ENCODE assay signal across 9 cellular contexts in the genomic region with DNA sequence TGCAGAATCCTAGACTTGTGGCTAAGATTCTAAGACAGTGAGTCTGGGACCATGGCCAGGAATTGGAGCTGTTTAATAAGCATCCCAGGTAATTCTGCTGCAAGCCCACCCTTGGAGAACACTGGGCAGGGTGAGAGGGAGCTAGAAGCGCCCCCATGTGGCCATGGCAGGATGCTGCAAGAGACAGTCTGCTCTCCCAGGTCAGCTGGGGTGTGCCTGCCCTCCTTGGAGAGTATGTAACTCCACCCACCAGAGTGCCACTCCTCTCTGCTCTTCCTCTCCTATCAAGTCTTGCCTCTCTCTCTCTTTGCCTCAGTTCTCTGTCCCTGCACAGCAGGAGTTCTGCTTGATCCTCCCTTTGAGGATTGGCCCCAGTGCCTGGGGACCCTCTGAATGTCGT. TPM values are rescaled to one million over a fixed set of nuclear protein-coding genes. Genes with fewer than 3 reads are reported as not detected.
A peak's percentile ranks its signal among the peaks of the same experiment; 100 is the strongest.
DNase-seq lines count a peak whose midpoint lies in the region; ATAC-seq and TF ChIP-seq lines count a peak whose summit lies in the region.
"Had no signal": no experiment of that assay in that cellular context is flagged by ENCODE, and none has a peak within 500 bp of the region (broad histone marks: within the 10 kb centered on the region; RNA-seq: fewer than 3 reads in every experiment).

No MANE protein-coding gene starts in this region.

- H3K4me1 ChIP-seq in right cardiac atrium (ENCODE audit: control insufficient read depth, insufficient read depth, low read length) = no peaks in the 10 kb centered on the region

- DNase-seq in AG04450 (ENCODE audit: low read depth, low spot score) (no peak), GM20000 (ENCODE audit: low spot score) (peak; percentile 64), RPMI8226 (peak; percentile 10), right cardiac atrium (peak in 1 of 3 donors; percentile 63), COR-L47 (lab: John Stamatoyannopoulos, UW) (no peak), NCI-H2171 (lab: John Stamatoyannopoulos, UW) (no peak), posterior vena cava (ENCODE audit: low spot score) (no peak)

- peaks cover 46% of the 10 kb centered on the region for H3K9me3 ChIP-seq in AG04450 (ENCODE audit: control insufficient read depth, insufficient read depth, low read length)
- peaks cover 1% of the 10 kb centered on the region for H3K9me3 ChIP-seq in right cardiac atrium (ENCODE audit: control insufficient read depth, low read length)

- CTCF ChIA-PET in AG04450 (lab: Charles Lee) = interaction anchor here (0.9 to 1.3 kb wide), 2 partner anchors 24 to 162 kb away, joined by 3 read pairs; no protein-coding TSS in a partner anchor

- POLR2A ChIA-PET in AG04450 (lab: Yijun Ruan, JAX) = no interaction called here

- intact Hi-C loops in right cardiac atrium (cut with DNase I) (loop anchor here in 2 of 4 donors (10.0 kb wide), 2 partner anchors 155 to 165 kb away; no protein-coding TSS in a partner anchor), posterior vena cava (cut with DNase I) (no loop called here)

- H3K4me3 ChIP-seq in AG04450 (ENCODE audit: low read depth, low read length) (no peak overlapping the region), right cardiac atrium (ENCODE audit: low read length) (no peak overlapping the region)

- H3K27ac ChIP-seq in AG04450 (ENCODE audit: low read depth, low read length) (no peak overlapping the region), right cardiac atrium (ENCODE audit: low read length) (no peak overlapping the region)

- TF ChIP-seq CTCF in AG04450 (IDR thresholded peaks at IDR 0.05; ENCODE audit: low read depth, low read length) = peak; percentile 21; the same call in 1 of the 2 replicates
- peak; percentile 62 for TF ChIP-seq CTCF in GM20000 (IDR thresholded peaks at IDR 0.05; ENCODE audit: extremely low read depth, missing control alignments)

- H3K27me3 ChIP-seq in AG04450 (ENCODE audit: control insufficient read depth, insufficient read depth, low read length) (no peaks in the 10 kb centered on the region), right cardiac atrium (ENCODE audit: control insufficient read depth, insufficient read depth) (no peaks in the 10 kb centered on the region)

- ATAC-seq in right cardiac atrium = peak; percentile 44 to 56
- ATAC-seq in HG03159 (IDR thresholded peaks at IDR 0.05; ENCODE audit: unreplicated experiment) = no peak

- 15% methylated on average over 2 of the region's 2 CpGs for WGBS in right cardiac atrium

RNA-seq across cellular contexts. Expression of gene RCVRN, which starts 14.9 kb away (rescaled TPM):
- polyA plus RNA-seq in AG04450 (2011; rRNA removed) (0.29 TPM in 1 of 2 replicates, not detected in the other), right cardiac atrium (0.27 TPM)
- polyA minus RNA-seq in AG04450 (2011; rRNA and poly(A)+ RNA removed) = not detected in 2 replicates
- total RNA-seq in right cardiac atrium (1 to 10 TPM in 1 of 4 donors, under 1 TPM in 3; 0.34 to 1.4 (median 0.48) TPM), posterior vena cava (under 1 TPM; 0.33 to 0.74 TPM)
- total RNA-seq: activated CD8-positive, alpha-beta memory T cell treated with anti-CD3 and anti-CD28 coated beads for 36 hours had no signal

Comparison
In these comparisons a context has a peak if more than half of its experiments do, and no peak if none do; other contexts are left out.
1. DNase-seq: peak in GM20000 (single experiment) and RPMI8226 (single experiment); none in AG04450 (single experiment), COR-L47 (single experiment), NCI-H2171 (single experiment) and posterior vena cava (single experiment).